Comparison of ENCODE assay signal across 20 cellular contexts in genomic region chrX:50638123-50638522, GRCh38.
A peak's percentile ranks its signal among the peaks of the same experiment; 100 is the strongest.
DNase-seq lines count a peak whose midpoint lies in the region; ATAC-seq, FAIRE-seq and TF ChIP-seq lines count a peak whose summit lies in the region.
"Had no signal": no experiment of that assay in that cellular context is flagged by ENCODE, and none has a peak within 500 bp of the region (broad histone marks: within the 10 kb centered on the region; RNA-seq: fewer than 3 reads in every experiment).

No MANE protein-coding gene starts in this region.

- ATAC-seq in psoas muscle, result no peak
- ATAC-seq in omental fat pad (ENCODE audit: low FRiP score), result no peak
- ATAC-seq: HCT116, K562 had no signal

- intact Hi-C loops in psoas muscle (cut with DNase I), result loop anchor here in 1 of 2 donors (10.0 kb wide), 1 partner anchor 63 kb away; no protein-coding TSS in a partner anchor

- DNase-seq in activated T-cell treated with anti-CD3 and anti-CD28 coated beads for 1 hour (ENCODE audit: low read depth), result peak; percentile 0
- DNase-seq in activated T-cell treated with anti-CD3 and anti-CD28 coated beads, Interleukin-2, amount 50 U/mL, for 48 hours, result no peak
- peak; percentile 17 for DNase-seq in RCC 7860 (ENCODE audit: low spot score)
- DNase-seq in glomerular visceral epithelial cell (ENCODE audit: extremely low spot score), result peak; percentile 24
- DNase-seq in psoas muscle, result peak; percentile 41 to 65
- DNase-seq in omental fat pad (ENCODE audit: low spot score), result no peak
- no peak for DNase-seq in HuH-7.5 (ENCODE audit: low spot score)
- no peak for DNase-seq in HT-29 (ENCODE audit: low spot score)
- DNase-seq: 8988T; activated CD4-positive, alpha-beta T cell treated with anti-CD3 and anti-CD28 coated beads for 4 hours; activated naive CD4-positive, alpha-beta T cell treated with anti-CD3 and anti-CD28 coated beads, Interleukin-2, amount 50 U/mL, for 16 hours; MM.1S; NCI-H1417 treated with DMSO at 0.1 percent for 48 hours; NCI-H524; posterior cingulate gyrus; stimulated activated CD4-positive, alpha-beta T cell treated with anti-CD3 and anti-CD28 coated beads, Interleukin-1b, Interleukin-23, amount 100 ng/mL, for 48 hours had no signal

- no peak overlapping the region for H3K4me3 ChIP-seq in psoas muscle
- H3K4me3 ChIP-seq: ascending aorta, K562 had no signal

- WGBS in psoas muscle, 3 donors, result 62 to 71% (median 64%) methylated on average over 3 of the region's 3 CpGs

- H3K27ac ChIP-seq in psoas muscle, result no peak overlapping the region
- H3K27ac ChIP-seq: ascending aorta had no signal

- H3K9me3 ChIP-seq in psoas muscle, result no peaks in the 10 kb centered on the region
- H3K9me3 ChIP-seq: ascending aorta had no signal

- no peak for TF ChIP-seq CTCF in psoas muscle (IDR thresholded peaks at IDR 0.05)
- no peak for TF ChIP-seq CTCF in omental fat pad (IDR thresholded peaks at IDR 0.05)

- H3K27me3 ChIP-seq in psoas muscle (ENCODE audit: insufficient read depth in 3 of 3, low read length in 2 of 3), result peaks cover 0 to 9% (median 0%) of the 10 kb centered on the region in 3 donors
- H3K27me3 ChIP-seq: ascending aorta had no signal

- FAIRE-seq in RCC 7860 (lab: Jason Lieb, UNC), result no peak
- FAIRE-seq: GM19239, K562 had no signal

- no peaks in the 10 kb centered on the region for H3K36me3 ChIP-seq in psoas muscle (ENCODE audit: insufficient read depth in 1 of 2, low read depth in 1 of 2)

- H3K4me1 ChIP-seq in psoas muscle, result no peaks in the 10 kb centered on the region
- H3K4me1 ChIP-seq: ascending aorta had no signal

Comparison
In these comparisons a context has a peak if more than half of its experiments do, and no peak if none do; other contexts are left out.
1. DNase-seq: peak in activated T-cell treated with anti-CD3 and anti-CD28 coated beads for 1 hour (single experiment), RCC 7860 (single experiment), glomerular visceral epithelial cell (single experiment) and psoas muscle (2 of 2); none in activated T-cell treated with anti-CD3 and anti-CD28 coated beads, Interleukin-2, amount 50 U/mL, for 48 hours (0 of 2), omental fat pad (single experiment), HuH-7.5 (single experiment) and HT-29 (single experiment).